In genomic region chr10:32955299-32955772, GRCh38 we compare ENCODE assay signal across 10 cellular contexts. TPM values are rescaled to one million over a fixed set of nuclear protein-coding genes. Genes with fewer than 3 reads are reported as not detected.
DNase-seq lines count a peak whose midpoint lies in the region; ATAC-seq, FAIRE-seq and TF ChIP-seq lines count a peak whose summit lies in the region.
"Had no signal": no experiment of that assay in that cellular context is flagged by ENCODE, and none has a peak within 500 bp of the region (broad histone marks: within the 10 kb centered on the region; RNA-seq: fewer than 3 reads in every experiment).

No MANE protein-coding gene starts in this region.

- H3K36me3 ChIP-seq in HCT116 (ENCODE audit: control insufficient read depth in 1 of 2, insufficient read depth in 2 of 2, low read length in 2 of 2) (peaks cover 0 to 4% of the 10 kb centered on the region in 2 experiments; a peak in 1 of 4 replicates), mammary epithelial cell (ENCODE audit: insufficient read depth, low read length) (peaks cover 7% of the 10 kb centered on the region)

- CTCF ChIA-PET in A549 (lab: Yijun Ruan, JAX), result interaction anchor here (3.2 to 7.0 kb wide), 3 partner anchors 12 to 53 kb away, joined by 13 to 59 read pairs (median 15); no protein-coding TSS in a partner anchor
- CTCF ChIA-PET in HCT116 (lab: Charles Lee), result interaction anchor here (1.5 kb wide), 1 partner anchor 53 kb away, joined by 4 read pairs; no protein-coding TSS in a partner anchor
- CTCF ChIA-PET in mammary epithelial cell (lab: Charles Lee; ENCODE audit: low non-redundant PET), result interaction anchor here (0.7 kb wide), 1 partner anchor 53 kb away, joined by 4 read pairs; no protein-coding TSS in a partner anchor

- BruUV-seq in HCT116 (replicated peaks; lab: Mats Ljungman, UMichigan), result no TSS peak
- no TSS peak for BruUV-seq in mammary epithelial cell (replicated peaks; lab: Mats Ljungman, UMichigan)

- peaks cover 38% of the 10 kb centered on the region for H3K4me1 ChIP-seq in A549
- peaks cover 63 to 83% of the 10 kb centered on the region in 2 experiments for H3K4me1 ChIP-seq in HCT116 (ENCODE audit: control insufficient read depth in 1 of 2, insufficient read depth in 2 of 2, low read length in 2 of 2)
- peaks cover 43% of the 10 kb centered on the region for H3K4me1 ChIP-seq in mammary epithelial cell (ENCODE audit: insufficient read depth, low read length)

- intact Hi-C loops in HCT116 (cut with micrococcal nuclease) (no loop called here), mammary epithelial cell (cut with micrococcal nuclease) (loop anchor here (2.0 to 5.0 kb wide), 3 partner anchors 17 to 202 kb away; no protein-coding TSS in a partner anchor)

- H3K4me2 ChIP-seq in A549, result peak overlapping the region; percentile 97
- H3K4me2 ChIP-seq in HCT116 (ENCODE audit: low read length), result peak overlapping the region; percentile 85
- H3K4me2 ChIP-seq in mammary epithelial cell (ENCODE audit: insufficient read depth, low read depth, low read length), result peak overlapping the region; percentile 94

- H2AFZ ChIP-seq in HCT116 (ENCODE audit: low read depth, low read length, poor library complexity, severe bottlenecking) (no peak overlapping the region), mammary epithelial cell (ENCODE audit: low read depth, low read length) (no peak overlapping the region)

- ATAC-seq in A549 (no peak), HCT116 (no peak)

- peaks cover 67% of the 10 kb centered on the region for H3K4me1 Mint-ChIP-seq in mesothelial cell of epicardium

- FAIRE-seq in A549 (lab: Jason Lieb, UNC), result no peak

- H4K20me1 ChIP-seq in HCT116 (ENCODE audit: insufficient read depth), result peaks cover 12% of the 10 kb centered on the region; the same call in 1 of the 2 replicates
- H4K20me1 ChIP-seq in mammary epithelial cell (ENCODE audit: insufficient read depth, low read length), result peaks cover 21% of the 10 kb centered on the region

- H3K9ac ChIP-seq in HCT116 (ENCODE audit: low read length) (peak overlapping the region; percentile 0; the same call in 1 of the 2 replicates), mammary epithelial cell (ENCODE audit: insufficient read depth, low read length) (peak overlapping the region; percentile 98)

- H3K27ac ChIP-seq in A549, result peak overlapping the region; percentile 99 to 100
- H3K27ac ChIP-seq in HCT116 (ENCODE audit: low read depth, low read length), result no peak overlapping the region
- peak overlapping the region; percentile 94 for H3K27ac ChIP-seq in mammary epithelial cell (ENCODE audit: insufficient read depth, low read depth, low read length)

- TF ChIP-seq RAD21 in A549 (conservative IDR thresholded peaks at IDR 0.05 in 1 of 2, IDR thresholded peaks at IDR 0.05 in 1 of 2) (no peak), HCT116 (IDR thresholded peaks at IDR 0.05; ENCODE audit: low read depth) (no peak)

- no peak for DNase-seq in A549 (ENCODE audit: low read depth in 1 of 2, low spot score in 1 of 2)
- DNase-seq in HCT116 (ENCODE audit: low read depth, low spot score), result no peak
- DNase-seq in mammary epithelial cell, result no peak
- no peak for DNase-seq in mesothelial cell of epicardium (ENCODE audit: low spot score in 2 of 2, unreplicated experiment in 2 of 2)
- DNase-seq in T-helper 1 cell, result no peak
- no peak for DNase-seq in midbrain (lab: John Stamatoyannopoulos, UW)
- DNase-seq in cerebellar nuclear complex (lab: John Stamatoyannopoulos, UW), result no peak
- no peak for DNase-seq in activated effector memory CD4-positive, alpha-beta T cell treated with anti-CD3 and anti-CD28 coated beads, Interleukin-2, amount 50 U/mL, for 16 hours
- DNase-seq: GDM1, RPMI8226 had no signal

- peak overlapping the region; percentile 15 for H3K27ac Mint-ChIP-seq in mesothelial cell of epicardium

- TF ChIP-seq POLR2A in A549 (IDR thresholded peaks at IDR 0.05; ENCODE audit: low read length) (no peak), HCT116 (IDR thresholded peaks at IDR 0.05; ENCODE audit: borderline replicate concordance, extremely low read depth, insufficient read depth, insufficient read length) (no peak)

- no peak for TF ChIP-seq CTCF in A549 (IDR thresholded peaks at IDR 0.05)
- no peak for TF ChIP-seq CTCF in HCT116 (IDR thresholded peaks at IDR 0.05 in 2 of 3, conservative IDR thresholded peaks at IDR 0.05 in 1 of 3; ENCODE audit: borderline replicate concordance in 1 of 3, insufficient read depth in 1 of 3, low read depth in 2 of 3, low read length in 2 of 3)
- TF ChIP-seq CTCF in mammary epithelial cell (conservative IDR thresholded peaks at IDR 0.05 in 1 of 2, IDR thresholded peaks at IDR 0.05 in 1 of 2; ENCODE audit: extremely low read depth in 1 of 2, insufficient read depth in 1 of 2, low read depth in 1 of 2, low read length in 2 of 2), result no peak
- no peak for TF ChIP-seq CTCF in mesothelial cell of epicardium (IDR thresholded peaks at IDR 0.05; ENCODE audit: unreplicated experiment)

- 0% methylated on average over 4 of the region's 4 CpGs for WGBS in A549 (ENCODE audit: missing lambda C conversion rate)
- 0% methylated on average over 4 of the region's 4 CpGs for WGBS in mammary epithelial cell (ENCODE audit: low coverage, missing lambda C conversion rate)

- H3K4me3 Mint-ChIP-seq in mesothelial cell of epicardium, result peak overlapping the region; percentile 55

- RAD21 ChIA-PET in HCT116 (lab: Charles Lee; ENCODE audit: low non-redundant PET in 1 of 2, low total read pairs in 2 of 2, uncharacterized antibody in 2 of 2, unreplicated experiment in 2 of 2), result no interaction called here

- H3K9me2 ChIP-seq in HCT116 (ENCODE audit: insufficient read depth), result no peaks in the 10 kb centered on the region

- no peaks in the 10 kb centered on the region for H3K27me3 ChIP-seq in HCT116 (ENCODE audit: insufficient read depth, low read length)
- H3K27me3 ChIP-seq in mammary epithelial cell (ENCODE audit: insufficient read depth, low read length), result no peaks in the 10 kb centered on the region

- H3K79me2 ChIP-seq in HCT116 (ENCODE audit: insufficient read depth, low read length) (peaks cover 88% of the 10 kb centered on the region), mammary epithelial cell (ENCODE audit: insufficient read depth, low read length) (peaks cover 95% of the 10 kb centered on the region)

- dilution Hi-C loops in mammary epithelial cell (cut with HindIII; ENCODE audit: low sequenced_read_pairs), result loop anchor here (5.0 kb wide), 1 partner anchor 52 kb away; no protein-coding TSS in a partner anchor

- no peaks in the 10 kb centered on the region for H3K36me3 Mint-ChIP-seq in mesothelial cell of epicardium

- POLR2A ChIA-PET in A549 (lab: Yijun Ruan, JAX) (interaction anchor here (0.8 to 6.1 kb wide), 8 partner anchors 11 to 54 kb away, joined by 4 to 103 read pairs (median 7); no protein-coding TSS in a partner anchor), HCT116 (lab: Charles Lee) (interaction anchor here (2.7 kb wide), 1 partner anchor 25 kb away, joined by 12 read pairs; no protein-coding TSS in a partner anchor)

- H3K4me3 ChIP-seq in A549 (peak overlapping the region; percentile 74), HCT116 (replicated peaks in 1 of 2; ENCODE audit: low read depth in 1 of 2, low read length in 2 of 2) (no peak overlapping the region), mammary epithelial cell (replicated peaks in 1 of 3; ENCODE audit: insufficient read depth in 1 of 3, low read depth in 2 of 3, low read length in 3 of 3) (peak overlapping the region; percentile 91 to 95 (median 95))

- TF ChIP-seq EP300 in A549 (IDR thresholded peaks at IDR 0.05), result no peak

- H3K27me3 Mint-ChIP-seq in mesothelial cell of epicardium (ENCODE audit: low read depth), result no peaks in the 10 kb centered on the region

- H3K9me3 Mint-ChIP-seq in mesothelial cell of epicardium, result no peaks in the 10 kb centered on the region

- H3K9me3 ChIP-seq in A549 (no peaks in the 10 kb centered on the region), HCT116 (ENCODE audit: control insufficient read depth in 1 of 2, insufficient read depth in 1 of 2, low read depth in 1 of 2, low read length in 2 of 2) (no peaks in the 10 kb centered on the region), mammary epithelial cell (replicated peaks; ENCODE audit: insufficient read depth, low read length) (no peaks in the 10 kb centered on the region)

- in situ Hi-C loops in mammary epithelial cell (cut with MboI; ENCODE audit: low sequenced_read_pairs in 2 of 2), result loop anchor here (5.0 to 10.0 kb wide), 2 partner anchors 49 to 52 kb away; no protein-coding TSS in a partner anchor

TF ChIP-seq in A549, 52 proteins besides CTCF, POLR2A, EP300 and RAD21:
- TF ChIP-seq FOSB (CRISPR knock-in tag; IDR thresholded peaks at IDR 0.05) (0 out of 2 replicates have a peak, but pooled peaks have one; percentile 50), JUNB (IDR thresholded peaks at IDR 0.05) (no peak), JUN (IDR thresholded peaks at IDR 0.05) (peak in 1 of 2 experiments; percentile 41; a peak in 4 of 5 replicates)

TF ChIP-seq in HCT116, 20 proteins besides CTCF, POLR2A, EP300 and RAD21 (continues in another document):
- no peak for TF ChIP-seq FOSL1 (IDR thresholded peaks at IDR 0.05; ENCODE audit: low read depth)
- TF ChIP-seq ATF3 (IDR thresholded peaks at IDR 0.05), result no peak
- no peak for TF ChIP-seq ELF1 (IDR thresholded peaks at IDR 0.05; ENCODE audit: borderline replicate concordance, low read depth)
- TF ChIP-seq JUND (IDR thresholded peaks at IDR 0.05), result no peak
- TF ChIP-seq TCF7L2 (IDR thresholded peaks at IDR 0.05; ENCODE audit: borderline replicate concordance, extremely low read depth, insufficient read depth, insufficient read length), result no peak

RNA-seq across cellular contexts. Expression of gene ITGB1, which starts 2.7 kb away (rescaled TPM):
- polyA plus RNA-seq in A549 (2011; rRNA removed) (1,667 and 2,408 TPM in 2 replicates), A549 (2017; fragmentation: RNase III; extraction: RNeasy Plus Mini Kit Qiagen cat#74134 plus additional on column Dnase treatment) (1,270 to 1,281 TPM (median 1,270 TPM) in 3 replicates), mammary epithelial cell (671 TPM)
- polyA plus RNA-seq in A549 (2012; cell fraction: cytosol; rRNA removed), result 320 and 370 TPM in 2 replicates
- polyA plus RNA-seq in A549 (2012; cell fraction: nucleus; rRNA removed), result 214 and 381 TPM in 2 replicates
- 799 and 821 TPM in 2 replicates for polyA minus RNA-seq in A549 (2011; rRNA and poly(A)+ RNA removed)
- total RNA-seq in HCT116 (2021; ENCODE audit: unreplicated experiment) (366 TPM), mammary epithelial cell (1,000 to 10,000 TPM; 1,296 to 1,718 TPM), mesothelial cell of epicardium (294 to 307 TPM (median 307 TPM) in 3 replicates)
- 200 and 253 TPM in 2 replicates for polyA plus RNA-seq in HCT116 (2012)
- polyA minus RNA-seq in mammary epithelial cell, result 831 TPM

Comparison
In these comparisons a context has a peak if more than half of its experiments do, and no peak if none do; other contexts are left out.
1. H3K4me3 ChIP-seq: peak in A549 (single experiment) and mammary epithelial cell (3 of 3); none in HCT116 (0 of 2).
2. Peak in every context shown above with its lines, with median percentiles within 50 percentile points of each other: H3K4me2 ChIP-seq.